Comparison of ENCODE assay signal across 25 cellular contexts in genomic region chr17:78608804-78609186, GRCh38. TPM values are rescaled to one million over a fixed set of nuclear protein-coding genes. Genes with fewer than 3 reads are reported as not detected.
"Had no signal": no experiment of that assay in that cellular context is flagged by ENCODE, and none has a peak within 500 bp of the region (broad histone marks: within the 10 kb centered on the region; RNA-seq: fewer than 3 reads in every experiment).

No MANE protein-coding gene starts in this region.

- H3K27ac ChIP-seq: adrenal gland, body of pancreas, breast epithelium, Peyer's patch, SJSA1 had no signal

- ATAC-seq: activated CD8-positive, alpha-beta T cell treated with anti-CD3 and anti-CD28 coated beads for 36 hours; body of pancreas; PC-3 had no signal

- H3K36me3 ChIP-seq: adrenal gland, breast epithelium, Peyer's patch, SJSA1 had no signal

- DNase-seq: activated CD4-positive, alpha-beta T cell treated with anti-CD3 and anti-CD28 coated beads, Interleukin-2, amount 10 ng/mL, durations not matched to agents 24 days and 14 days; activated CD4-positive, alpha-beta T cell treated with anti-CD3 and anti-CD28 coated beads, Interleukin-2, amount 50 U/mL, for 4 hours; activated CD8-positive, alpha-beta T cell treated with anti-CD3 and anti-CD28 coated beads for 36 hours; activated gamma-delta T cell; activated naive CD4-positive, alpha-beta T cell treated with Interleukin-2 at 50 U/mL for 16 hours; activated naive CD8-positive, alpha-beta T cell treated with anti-CD3 and anti-CD28 coated beads, Interleukin-2, amount 10 ng/mL, durations not matched to agents 7 days and 5 days; activated T-cell treated with anti-CD3 and anti-CD28 coated beads, Interleukin-2, amount 50 U/mL, for 24 hours; adrenal gland; body of pancreas; Karpas-422; KBM-7; NCI-H1092; NCI-H1436 treated with DMSO at 0.1 percent for 48 hours; NCI-H1694 treated with DMSO at 0.1 percent for 48 hours; NCI-H2029; NCI-H345; NCI-H524 treated with DMSO at 0.1 percent for 48 hours; PC-3; Peyer's patch; RPMI8226; SHP77 treated with DMSO at 0.1 percent for 48 hours had no signal

- H3K4me3 ChIP-seq: adrenal gland, body of pancreas, breast epithelium, Peyer's patch, SJSA1 had no signal

- H3K9me3 ChIP-seq: adrenal gland, body of pancreas, breast epithelium, SJSA1, SK-N-SH had no signal

- H3K4me2 ChIP-seq: SK-N-SH had no signal

- H3K4me1 ChIP-seq: adrenal gland, body of pancreas, breast epithelium, Peyer's patch had no signal

- H3K9ac ChIP-seq: SK-N-SH had no signal

- H3K27me3 ChIP-seq: adrenal gland, body of pancreas, breast epithelium, Peyer's patch, SJSA1 had no signal

RNA-seq across cellular contexts. Expression of gene DNAH17, which starts 31.6 kb away (rescaled TPM):
- total RNA-seq: body of pancreas, MCF 10A, SJSA1 had no signal
